9 cellular contexts compared by ENCODE assay signal in genomic region chr3:64685331-64685799, GRCh38. TPM values are rescaled to one million over a fixed set of nuclear protein-coding genes. Genes with fewer than 3 reads are reported as not detected.
DNase-seq lines count a peak whose midpoint lies in the region; ATAC-seq and TF ChIP-seq lines count a peak whose summit lies in the region.
"Had no signal": no experiment of that assay in that cellular context is flagged by ENCODE, and none has a peak within 500 bp of the region (broad histone marks: within the 10 kb centered on the region; RNA-seq: fewer than 3 reads in every experiment).

No MANE protein-coding gene starts in this region.

- H3K27me3 ChIP-seq in iPS-20b (ENCODE audit: insufficient read depth, low read length) (peaks cover 95% of the 10 kb centered on the region), gastrocnemius medialis (no peaks in the 10 kb centered on the region)

- POLR2A ChIA-PET in MCF 10A (lab: Yijun Ruan, JAX) = no interaction called here
- POLR2A ChIA-PET in activated CD4-positive, alpha-beta T cell treated with anti-CD3 and anti-CD28 coated beads, Interleukin-2, amount 10 ng/mL, durations not matched to agents 7 days and 5 days (lab: Charles Lee) = no interaction called here

- peaks cover 42% of the 10 kb centered on the region; the same call in 1 of the 2 replicates for H3K4me1 ChIP-seq in iPS-20b (ENCODE audit: insufficient read depth, low read length)
- peaks cover 0 to 15% of the 10 kb centered on the region in 2 donors for H3K4me1 ChIP-seq in gastrocnemius medialis

- TF ChIP-seq CTCF in MCF 10A (IDR thresholded peaks at IDR 0.05; ENCODE audit: unreplicated experiment) (no peak), gastrocnemius medialis (IDR thresholded peaks at IDR 0.05 in 4 of 5, conservative IDR thresholded peaks at IDR 0.05 in 1 of 5) (peak in 1 of 5 experiments; percentile 32)

- peak overlapping the region; percentile 82 for H3K4me3 ChIP-seq in iPS-20b (ENCODE audit: low read length)
- H3K4me3 ChIP-seq in gastrocnemius medialis = peak overlapping the region; percentile 56 to 95 (median 88)

- ATAC-seq in GM21423 (IDR thresholded peaks at IDR 0.05; ENCODE audit: unreplicated experiment) (peak; percentile 15), gastrocnemius medialis (peak; percentile 27 to 37), HG02885 (IDR thresholded peaks at IDR 0.05; ENCODE audit: poor library complexity, unreplicated experiment) (no peak), HG02623 (IDR thresholded peaks at IDR 0.05; ENCODE audit: unreplicated experiment) (no peak)

- in situ Hi-C loops in gastrocnemius medialis (cut with MboI; ENCODE audit: low sequenced_read_pairs in 4 of 4) = loop anchor here in 1 of 4 donors (25.0 kb wide), 1 partner anchor 727 kb away; no protein-coding TSS in a partner anchor

- H3K36me3 Mint-ChIP-seq in MCF 10A (ENCODE audit: insufficient read depth, unreplicated experiment) = no peaks in the 10 kb centered on the region
- no peaks in the 10 kb centered on the region for H3K36me3 Mint-ChIP-seq in activated CD4-positive, alpha-beta T cell treated with anti-CD3 and anti-CD28 coated beads, Interleukin-2, amount 10 ng/mL, durations not matched to agents 7 days and 5 days (ENCODE audit: low read depth)

- H3K27ac Mint-ChIP-seq in MCF 10A (ENCODE audit: low read depth, unreplicated experiment) = no peak overlapping the region
- no peak overlapping the region for H3K27ac Mint-ChIP-seq in activated CD4-positive, alpha-beta T cell treated with anti-CD3 and anti-CD28 coated beads, Interleukin-2, amount 10 ng/mL, durations not matched to agents 7 days and 5 days

- no peak for TF ChIP-seq POLR2A in gastrocnemius medialis (IDR thresholded peaks at IDR 0.05)

- no peak overlapping the region; the same call in 1 of the 2 replicates for H3K9ac ChIP-seq in iPS-20b (ENCODE audit: low read depth, low read length)

- H3K27me3 Mint-ChIP-seq in MCF 10A (ENCODE audit: insufficient read depth, unreplicated experiment) = no peaks in the 10 kb centered on the region
- H3K27me3 Mint-ChIP-seq in activated CD4-positive, alpha-beta T cell treated with anti-CD3 and anti-CD28 coated beads, Interleukin-2, amount 10 ng/mL, durations not matched to agents 7 days and 5 days = peaks cover 55% of the 10 kb centered on the region

- CTCF ChIA-PET in MCF 10A (lab: Yijun Ruan, JAX) = no interaction called here
- CTCF ChIA-PET in activated CD4-positive, alpha-beta T cell treated with anti-CD3 and anti-CD28 coated beads, Interleukin-2, amount 10 ng/mL, durations not matched to agents 7 days and 5 days (lab: Charles Lee) = no interaction called here

- intact Hi-C loops in MCF 10A (cut with micrococcal nuclease) (loop anchor here (1.0 kb wide), 2 partner anchors 485 to 560 kb away; no protein-coding TSS in a partner anchor), gastrocnemius medialis (cut with DNase I; ENCODE audit: low total_unique reads) (loop anchor here (1.0 to 10.0 kb wide), 6 partner anchors 73 to 1539 kb away; partner anchors contain the start of gene SLC25A26)

- H3K27ac ChIP-seq in iPS-20b (ENCODE audit: low read length) = no peak overlapping the region
- peak overlapping the region; percentile 90 to 97 (median 93) for H3K27ac ChIP-seq in gastrocnemius medialis

- H3K9me3 Mint-ChIP-seq in MCF 10A (ENCODE audit: unreplicated experiment) = no peaks in the 10 kb centered on the region
- no peaks in the 10 kb centered on the region for H3K9me3 Mint-ChIP-seq in activated CD4-positive, alpha-beta T cell treated with anti-CD3 and anti-CD28 coated beads, Interleukin-2, amount 10 ng/mL, durations not matched to agents 7 days and 5 days

- H3K4me3 Mint-ChIP-seq in MCF 10A (ENCODE audit: unreplicated experiment) = peak overlapping the region; percentile 81
- no peak overlapping the region for H3K4me3 Mint-ChIP-seq in activated CD4-positive, alpha-beta T cell treated with anti-CD3 and anti-CD28 coated beads, Interleukin-2, amount 10 ng/mL, durations not matched to agents 7 days and 5 days

- H3K9me3 ChIP-seq in iPS-20b (ENCODE audit: insufficient read depth, low read depth, low read length) (no peaks in the 10 kb centered on the region), gastrocnemius medialis (no peaks in the 10 kb centered on the region)

- no TSS peak for BruUV-seq in MCF 10A (replicated peaks; lab: Mats Ljungman, UMichigan)

- peaks cover 16% of the 10 kb centered on the region for H3K4me1 Mint-ChIP-seq in MCF 10A (ENCODE audit: insufficient read depth, unreplicated experiment)
- H3K4me1 Mint-ChIP-seq in activated CD4-positive, alpha-beta T cell treated with anti-CD3 and anti-CD28 coated beads, Interleukin-2, amount 10 ng/mL, durations not matched to agents 7 days and 5 days = peaks cover 2% of the 10 kb centered on the region

- DNase-seq in MCF 10A (ENCODE audit: unreplicated experiment) (no peak), gastrocnemius medialis (peak; percentile 24 to 36), glomerular visceral epithelial cell (ENCODE audit: extremely low spot score) (no peak)
- no peak for DNase-seq in activated CD4-positive, alpha-beta T cell treated with anti-CD3 and anti-CD28 coated beads, Interleukin-2, amount 10 ng/mL, durations not matched to agents 7 days and 5 days
- DNase-seq: activated T-cell treated with anti-CD3 and anti-CD28 coated beads for 4 hours had no signal

- H3K36me3 ChIP-seq in iPS-20b (ENCODE audit: insufficient read depth, low read depth, low read length) (no peaks in the 10 kb centered on the region), gastrocnemius medialis (peaks cover 0 to 8% of the 10 kb centered on the region in 2 donors)

RNA-seq across cellular contexts. Expression of gene ADAMTS9, which starts 2.4 kb away (rescaled TPM):
- total RNA-seq in MCF 10A (2022) (0.86 and 1.8 TPM in 2 replicates), gastrocnemius medialis (10 to 100 TPM in 3 of 4 donors, 1 to 10 TPM in 1; 4.8 to 49.8 (median 13.4) TPM)
- total RNA-seq in activated CD4-positive, alpha-beta T cell treated with anti-CD3 and anti-CD28 coated beads, Interleukin-2, amount 10 ng/mL, durations not matched to agents 7 days and 5 days = not detected

Comparison
In these comparisons a context has a peak if more than half of its experiments do, and no peak if none do; other contexts are left out.
1. ATAC-seq: peak in GM21423 (single experiment) and gastrocnemius medialis (2 of 2); none in HG02885 (single experiment) and HG02623 (single experiment).
2. DNase-seq: peak in gastrocnemius medialis (2 of 2); none in MCF 10A (single experiment), activated CD4-positive, alpha-beta T cell treated with anti-CD3 and anti-CD28 coated beads, Interleukin-2, amount 10 ng/mL, durations not matched to agents 7 days and 5 days (single experiment) and glomerular visceral epithelial cell (single experiment).